9 cellular contexts compared by ENCODE assay signal in genomic region chr7:13742719-13743640, GRCh38.
DNase-seq lines count a peak whose midpoint lies in the region; ATAC-seq, FAIRE-seq and TF ChIP-seq lines count a peak whose summit lies in the region.
"Had no signal": no experiment of that assay in that cellular context is flagged by ENCODE, and none has a peak within 500 bp of the region (broad histone marks: within the 10 kb centered on the region; RNA-seq: fewer than 3 reads in every experiment).

No MANE protein-coding gene starts in this region.

- intact Hi-C loops in prostate gland (cut with DNase I) = loop anchor here (5.0 to 10.0 kb wide), 2 partner anchors 218 to 249 kb away; no protein-coding TSS in a partner anchor

- H3K4me3 ChIP-seq in prostate gland = no peak overlapping the region

- no peak for TF ChIP-seq POLR2A in prostate gland (IDR thresholded peaks at IDR 0.05)

- no peaks in the 10 kb centered on the region for H3K9me3 ChIP-seq in prostate gland

- WGBS in prostate gland = 19% methylated on average over 5 of the region's 5 CpGs

- TF ChIP-seq CTCF in prostate gland (IDR thresholded peaks at IDR 0.05) = peak; percentile 16 to 56 (median 53)

- no peaks in the 10 kb centered on the region for H3K27me3 ChIP-seq in prostate gland (replicated peaks; ENCODE audit: insufficient read depth)

- H3K27ac ChIP-seq in prostate gland = no peak overlapping the region

- ATAC-seq in SK-N-SH treated with all-trans-retinoic acid at 6 μM for 48 hours (peak; percentile 94), GM19455 (IDR thresholded peaks at IDR 0.05; ENCODE audit: unreplicated experiment) (no peak), GM21737 (IDR thresholded peaks at IDR 0.05; ENCODE audit: unreplicated experiment) (no peak)

- peak; percentile 34 for FAIRE-seq in frontal cortex (lab: Jason Lieb, UNC)
- FAIRE-seq: colon had no signal

- DNase-seq in COLO668 (lab: John Stamatoyannopoulos, UW; ENCODE audit: unreplicated experiment) = peak; percentile 66
- DNase-seq in LHCN-M2 (ENCODE audit: low read depth) = peak; percentile 86
- DNase-seq in frontal cortex (ENCODE audit: low spot score in 2 of 2) = peak in 1 of 2 donors; percentile 9
- peak; percentile 36 for DNase-seq in prostate gland (ENCODE audit: low spot score)
- DNase-seq in HuH-7.5 (ENCODE audit: low spot score) = no peak

- H3K36me3 ChIP-seq in prostate gland = no peaks in the 10 kb centered on the region

- no peaks in the 10 kb centered on the region for H3K4me1 ChIP-seq in prostate gland (replicated peaks)

TF ChIP-seq in SK-N-SH treated with all-trans-retinoic acid at 6 μM for 48 hours, 23 proteins besides CTCF, POLR2A, EP300 and RAD21:
- no peak for TF ChIP-seq RARB (CRISPR knock-in tag; IDR thresholded peaks at IDR 0.05)
- TF ChIP-seq ARNTL (CRISPR knock-in tag; IDR thresholded peaks at IDR 0.05; ENCODE audit: borderline replicate concordance, low read depth) = no peak
- TF ChIP-seq ZNF8 (CRISPR knock-in tag; IDR thresholded peaks at IDR 0.05) = no peak
- no peak for TF ChIP-seq TSHZ2 (CRISPR knock-in tag; IDR thresholded peaks at IDR 0.05)
- no peak for TF ChIP-seq CREB5 (CRISPR knock-in tag; IDR thresholded peaks at IDR 0.05; ENCODE audit: low read depth)
- TF ChIP-seq CSDC2 (CRISPR knock-in tag; IDR thresholded peaks at IDR 0.05) = no peak
- TF ChIP-seq POU6F1 (CRISPR knock-in tag; IDR thresholded peaks at IDR 0.05; ENCODE audit: borderline replicate concordance, low read depth) = no peak
- no peak for TF ChIP-seq ESRRG (CRISPR knock-in tag; IDR thresholded peaks at IDR 0.05)
- TF ChIP-seq TOX (CRISPR knock-in tag; IDR thresholded peaks at IDR 0.05; ENCODE audit: borderline replicate concordance) = no peak
- no peak for TF ChIP-seq ZNF565 (CRISPR knock-in tag; conservative IDR thresholded peaks at IDR 0.05; ENCODE audit: low read depth)
- TF ChIP-seq BACH2 (CRISPR knock-in tag; IDR thresholded peaks at IDR 0.05; ENCODE audit: borderline replicate concordance) = no peak
- TF ChIP-seq CSRNP3 (CRISPR knock-in tag; IDR thresholded peaks at IDR 0.05) = no peak
- TF ChIP-seq TCF4 (CRISPR knock-in tag; IDR thresholded peaks at IDR 0.05; ENCODE audit: borderline replicate concordance) = no peak
- no peak for TF ChIP-seq PATZ1 (CRISPR knock-in tag; IDR thresholded peaks at IDR 0.05; ENCODE audit: borderline replicate concordance)
- no peak for TF ChIP-seq OSR1 (CRISPR knock-in tag; IDR thresholded peaks at IDR 0.05)
- TF ChIP-seq ZNF70 (CRISPR knock-in tag; IDR thresholded peaks at IDR 0.05) = no peak
TF ChIP-seq in SK-N-SH treated with all-trans-retinoic acid at 6 μM for 48 hours: peak in this region for 0.
